In genomic region chr20:45833030-45833882, GRCh38 we compare ENCODE assay signal across 1 cellular context.
TF ChIP-seq lines count a peak whose summit lies in the region.

Gene SNX21, plus strand, starts transcription at chr20:45833799. Its CDS starts 121 bp downstream, at chr20:45833920.

TF ChIP-seq in HepG2, 621 proteins besides CTCF, POLR2A, EP300 and RAD21 (continued from another document and continues in another):
- TF ChIP-seq BRF2 (CRISPR knock-in tag; IDR thresholded peaks at IDR 0.05): peak; percentile 40; the same call in 1 of the 2 replicates
- TF ChIP-seq, protein P1, sequence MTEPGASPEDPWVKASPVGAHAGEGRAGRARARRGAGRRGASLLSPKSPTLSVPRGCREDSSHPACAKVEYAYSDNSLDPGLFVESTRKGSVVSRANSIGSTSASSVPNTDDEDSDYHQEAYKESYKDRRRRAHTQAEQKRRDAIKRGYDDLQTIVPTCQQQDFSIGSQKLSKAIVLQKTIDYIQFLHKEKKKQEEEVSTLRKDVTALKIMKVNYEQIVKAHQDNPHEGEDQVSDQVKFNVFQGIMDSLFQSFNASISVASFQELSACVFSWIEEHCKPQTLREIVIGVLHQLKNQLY (CRISPR knock-in tag; IDR thresholded peaks at IDR 0.05): peak; percentile 21; the same call in 1 of the 2 replicates
- TF ChIP-seq ZNF772 (CRISPR knock-in tag; IDR thresholded peaks at IDR 0.05): 0 out of 2 replicates have a peak, but pooled peaks have one; percentile 23
- 0 out of 2 replicates have a peak, but pooled peaks have one; percentile 18 for TF ChIP-seq ZNF343 (CRISPR knock-in tag; IDR thresholded peaks at IDR 0.05)
- no peak for TF ChIP-seq SOX6 (IDR thresholded peaks at IDR 0.05)
- TF ChIP-seq SOX6 (CRISPR knock-in tag; IDR thresholded peaks at IDR 0.05): peak; percentile 88
- TF ChIP-seq ZFY (CRISPR knock-in tag; IDR thresholded peaks at IDR 0.05): peak; percentile 94
- peak; percentile 96 for TF ChIP-seq DNMT3B (CRISPR knock-in tag; conservative IDR thresholded peaks at IDR 0.05)
- TF ChIP-seq LCORL (IDR thresholded peaks at IDR 0.05): peak; percentile 71
- peak; percentile 84 for TF ChIP-seq LCORL (CRISPR knock-in tag; IDR thresholded peaks at IDR 0.05)
- peak; percentile 95 for TF ChIP-seq ZNF605 (CRISPR knock-in tag; IDR thresholded peaks at IDR 0.05)
- peak; percentile 17; the same call in 1 of the 2 replicates for TF ChIP-seq ZNF276 (CRISPR knock-in tag; IDR thresholded peaks at IDR 0.05; ENCODE audit: low read depth)
- TF ChIP-seq, protein P2, sequence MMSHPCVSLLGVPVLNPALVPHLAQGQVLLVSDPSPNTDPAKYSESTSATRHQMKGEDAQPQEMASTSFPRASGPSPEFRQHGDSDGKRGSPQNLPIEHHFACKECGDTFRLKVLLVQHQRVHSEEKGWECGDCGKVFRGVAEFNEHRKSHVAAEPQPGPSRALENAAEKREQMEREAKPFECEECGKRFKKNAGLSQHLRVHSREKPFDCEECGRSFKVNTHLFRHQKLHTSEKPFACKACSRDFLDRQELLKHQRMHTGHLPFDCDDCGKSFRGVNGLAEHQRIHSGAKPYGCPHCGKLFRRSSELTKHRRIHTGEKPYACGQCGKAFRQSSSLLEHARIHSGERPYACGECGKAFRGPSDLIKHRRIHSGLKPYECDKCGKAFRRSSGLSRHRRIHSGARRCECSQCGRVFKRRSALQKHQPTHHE (CRISPR knock-in tag; IDR thresholded peaks at IDR 0.05; ENCODE audit: borderline replicate concordance): peak; percentile 57; the same call in 1 of the 2 replicates
- no peak for TF ChIP-seq PAF1 (CRISPR knock-in tag; IDR thresholded peaks at IDR 0.05)
- peak; percentile 61 for TF ChIP-seq PTBP1 (IDR thresholded peaks at IDR 0.05; ENCODE audit: low read depth, low read length, poor library complexity, severe bottlenecking)
- peak; percentile 98 for TF ChIP-seq ZFX (CRISPR knock-in tag; IDR thresholded peaks at IDR 0.05; ENCODE audit: low read depth)
- peak; percentile 12; the same call in 1 of the 2 replicates for TF ChIP-seq TBX3 (IDR thresholded peaks at IDR 0.05; ENCODE audit: borderline replicate concordance)
- TF ChIP-seq ZFP36L2 (CRISPR knock-in tag; IDR thresholded peaks at IDR 0.05): no peak
- TF ChIP-seq, protein P3, sequence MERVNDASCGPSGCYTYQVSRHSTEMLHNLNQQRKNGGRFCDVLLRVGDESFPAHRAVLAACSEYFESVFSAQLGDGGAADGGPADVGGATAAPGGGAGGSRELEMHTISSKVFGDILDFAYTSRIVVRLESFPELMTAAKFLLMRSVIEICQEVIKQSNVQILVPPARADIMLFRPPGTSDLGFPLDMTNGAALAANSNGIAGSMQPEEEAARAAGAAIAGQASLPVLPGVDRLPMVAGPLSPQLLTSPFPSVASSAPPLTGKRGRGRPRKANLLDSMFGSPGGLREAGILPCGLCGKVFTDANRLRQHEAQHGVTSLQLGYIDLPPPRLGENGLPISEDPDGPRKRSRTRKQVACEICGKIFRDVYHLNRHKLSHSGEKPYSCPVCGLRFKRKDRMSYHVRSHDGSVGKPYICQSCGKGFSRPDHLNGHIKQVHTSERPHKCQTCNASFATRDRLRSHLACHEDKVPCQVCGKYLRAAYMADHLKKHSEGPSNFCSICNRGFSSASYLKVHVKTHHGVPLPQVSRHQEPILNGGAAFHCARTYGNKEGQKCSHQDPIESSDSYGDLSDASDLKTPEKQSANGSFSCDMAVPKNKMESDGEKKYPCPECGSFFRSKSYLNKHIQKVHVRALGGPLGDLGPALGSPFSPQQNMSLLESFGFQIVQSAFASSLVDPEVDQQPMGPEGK (CRISPR knock-in tag; IDR thresholded peaks at IDR 0.05): 0 out of 2 replicates have a peak, but pooled peaks have one; percentile 6
- TF ChIP-seq ZNF12 (CRISPR knock-in tag; IDR thresholded peaks at IDR 0.05): peak; percentile 7; the same call in 1 of the 2 replicates
- no peak for TF ChIP-seq MYNN (CRISPR knock-in tag; IDR thresholded peaks at IDR 0.05; ENCODE audit: low read depth)
- TF ChIP-seq BRCA1 (CRISPR knock-in tag; IDR thresholded peaks at IDR 0.05): peak; percentile 24; the same call in 1 of the 2 replicates
- TF ChIP-seq SIX4 (CRISPR knock-in tag; IDR thresholded peaks at IDR 0.05): peak; percentile 30; the same call in 1 of the 2 replicates
- no peak for TF ChIP-seq NFYC (CRISPR knock-in tag; IDR thresholded peaks at IDR 0.05)
- no peak for TF ChIP-seq ZNF841 (CRISPR knock-in tag; IDR thresholded peaks at IDR 0.05; ENCODE audit: borderline replicate concordance)
- 0 out of 2 replicates have a peak, but pooled peaks have one; percentile 22 for TF ChIP-seq CHCHD3 (CRISPR knock-in tag; IDR thresholded peaks at IDR 0.05)
- peak; percentile 2; the same call in 1 of the 2 replicates for TF ChIP-seq CBX5 (CRISPR knock-in tag; IDR thresholded peaks at IDR 0.05; ENCODE audit: borderline replicate concordance)
- TF ChIP-seq, protein P4, sequence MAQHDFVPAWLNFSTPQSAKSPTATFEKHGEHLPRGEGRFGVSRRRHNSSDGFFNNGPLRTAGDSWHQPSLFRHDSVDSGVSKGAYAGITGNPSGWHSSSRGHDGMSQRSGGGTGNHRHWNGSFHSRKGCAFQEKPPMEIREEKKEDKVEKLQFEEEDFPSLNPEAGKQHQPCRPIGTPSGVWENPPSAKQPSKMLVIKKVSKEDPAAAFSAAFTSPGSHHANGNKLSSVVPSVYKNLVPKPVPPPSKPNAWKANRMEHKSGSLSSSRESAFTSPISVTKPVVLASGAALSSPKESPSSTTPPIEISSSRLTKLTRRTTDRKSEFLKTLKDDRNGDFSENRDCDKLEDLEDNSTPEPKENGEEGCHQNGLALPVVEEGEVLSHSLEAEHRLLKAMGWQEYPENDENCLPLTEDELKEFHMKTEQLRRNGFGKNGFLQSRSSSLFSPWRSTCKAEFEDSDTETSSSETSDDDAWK (CRISPR knock-in tag; IDR thresholded peaks at IDR 0.05): no peak
- peak; percentile 84; the same call in 1 of the 2 replicates for TF ChIP-seq ISX (CRISPR knock-in tag; conservative IDR thresholded peaks at IDR 0.05)
- 0 out of 2 replicates have a peak, but pooled peaks have one; percentile 21 for TF ChIP-seq HMGXB3 (CRISPR knock-in tag; IDR thresholded peaks at IDR 0.05; ENCODE audit: borderline replicate concordance)
- peak; percentile 93 for TF ChIP-seq CEBPB (IDR thresholded peaks at IDR 0.05; ENCODE audit: borderline replicate concordance, low read depth, low read length)
- TF ChIP-seq DR1 (CRISPR knock-in tag; IDR thresholded peaks at IDR 0.05): peak; percentile 38; the same call in 1 of the 2 replicates
- TF ChIP-seq ZNF556 (CRISPR knock-in tag; IDR thresholded peaks at IDR 0.05; ENCODE audit: borderline replicate concordance): no peak; the same call in 1 of the 2 replicates
- peak; percentile 14; the same call in 1 of the 2 replicates for TF ChIP-seq ZNF850 (CRISPR knock-in tag; conservative IDR thresholded peaks at IDR 0.05)
- peak; percentile 81 for TF ChIP-seq KAT8 (CRISPR knock-in tag; IDR thresholded peaks at IDR 0.05)
- peak; percentile 30; the same call in 1 of the 2 replicates for TF ChIP-seq ZNF292 (CRISPR knock-in tag; IDR thresholded peaks at IDR 0.05; ENCODE audit: borderline replicate concordance, low read depth)
- TF ChIP-seq ZNF251 (CRISPR knock-in tag; IDR thresholded peaks at IDR 0.05): peak; percentile 93; the same call in 1 of the 2 replicates
- peak; percentile 90; the same call in 1 of the 2 replicates for TF ChIP-seq ZNF136 (CRISPR knock-in tag; IDR thresholded peaks at IDR 0.05; ENCODE audit: low read depth)
- TF ChIP-seq ZC3H4 (CRISPR knock-in tag; IDR thresholded peaks at IDR 0.05; ENCODE audit: borderline replicate concordance): 0 out of 2 replicates have a peak, but pooled peaks have one; percentile 32
- TF ChIP-seq ZNF468 (CRISPR knock-in tag; IDR thresholded peaks at IDR 0.05): no peak
- TF ChIP-seq, protein P5, sequence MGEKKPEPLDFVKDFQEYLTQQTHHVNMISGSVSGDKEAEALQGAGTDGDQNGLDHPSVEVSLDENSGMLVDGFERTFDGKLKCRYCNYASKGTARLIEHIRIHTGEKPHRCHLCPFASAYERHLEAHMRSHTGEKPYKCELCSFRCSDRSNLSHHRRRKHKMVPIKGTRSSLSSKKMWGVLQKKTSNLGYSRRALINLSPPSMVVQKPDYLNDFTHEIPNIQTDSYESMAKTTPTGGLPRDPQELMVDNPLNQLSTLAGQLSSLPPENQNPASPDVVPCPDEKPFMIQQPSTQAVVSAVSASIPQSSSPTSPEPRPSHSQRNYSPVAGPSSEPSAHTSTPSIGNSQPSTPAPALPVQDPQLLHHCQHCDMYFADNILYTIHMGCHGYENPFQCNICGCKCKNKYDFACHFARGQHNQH (CRISPR knock-in tag; IDR thresholded peaks at IDR 0.05): no peak; the same call in none of the 2 replicates
- TF ChIP-seq ZNF446 (CRISPR knock-in tag; IDR thresholded peaks at IDR 0.05): peak; percentile 77; the same call in 1 of the 2 replicates
- TF ChIP-seq, protein P6, sequence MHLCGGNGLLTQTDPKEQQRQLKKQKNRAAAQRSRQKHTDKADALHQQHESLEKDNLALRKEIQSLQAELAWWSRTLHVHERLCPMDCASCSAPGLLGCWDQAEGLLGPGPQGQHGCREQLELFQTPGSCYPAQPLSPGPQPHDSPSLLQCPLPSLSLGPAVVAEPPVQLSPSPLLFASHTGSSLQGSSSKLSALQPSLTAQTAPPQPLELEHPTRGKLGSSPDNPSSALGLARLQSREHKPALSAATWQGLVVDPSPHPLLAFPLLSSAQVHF (CRISPR knock-in tag; IDR thresholded peaks at IDR 0.05): 0 out of 2 replicates have a peak, but pooled peaks have one; percentile 10
- TF ChIP-seq, protein P7, sequence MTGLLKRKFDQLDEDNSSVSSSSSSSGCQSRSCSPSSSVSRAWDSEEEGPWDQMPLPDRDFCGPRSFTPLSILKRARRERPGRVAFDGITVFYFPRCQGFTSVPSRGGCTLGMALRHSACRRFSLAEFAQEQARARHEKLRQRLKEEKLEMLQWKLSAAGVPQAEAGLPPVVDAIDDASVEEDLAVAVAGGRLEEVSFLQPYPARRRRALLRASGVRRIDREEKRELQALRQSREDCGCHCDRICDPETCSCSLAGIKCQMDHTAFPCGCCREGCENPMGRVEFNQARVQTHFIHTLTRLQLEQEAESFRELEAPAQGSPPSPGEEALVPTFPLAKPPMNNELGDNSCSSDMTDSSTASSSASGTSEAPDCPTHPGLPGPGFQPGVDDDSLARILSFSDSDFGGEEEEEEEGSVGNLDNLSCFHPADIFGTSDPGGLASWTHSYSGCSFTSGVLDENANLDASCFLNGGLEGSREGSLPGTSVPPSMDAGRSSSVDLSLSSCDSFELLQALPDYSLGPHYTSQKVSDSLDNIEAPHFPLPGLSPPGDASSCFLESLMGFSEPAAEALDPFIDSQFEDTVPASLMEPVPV (CRISPR knock-in tag; IDR thresholded peaks at IDR 0.05): 0 out of 2 replicates have a peak, but pooled peaks have one; percentile 41
